Comparison of ENCODE assay signal across 8 cellular contexts in the genomic region with DNA sequence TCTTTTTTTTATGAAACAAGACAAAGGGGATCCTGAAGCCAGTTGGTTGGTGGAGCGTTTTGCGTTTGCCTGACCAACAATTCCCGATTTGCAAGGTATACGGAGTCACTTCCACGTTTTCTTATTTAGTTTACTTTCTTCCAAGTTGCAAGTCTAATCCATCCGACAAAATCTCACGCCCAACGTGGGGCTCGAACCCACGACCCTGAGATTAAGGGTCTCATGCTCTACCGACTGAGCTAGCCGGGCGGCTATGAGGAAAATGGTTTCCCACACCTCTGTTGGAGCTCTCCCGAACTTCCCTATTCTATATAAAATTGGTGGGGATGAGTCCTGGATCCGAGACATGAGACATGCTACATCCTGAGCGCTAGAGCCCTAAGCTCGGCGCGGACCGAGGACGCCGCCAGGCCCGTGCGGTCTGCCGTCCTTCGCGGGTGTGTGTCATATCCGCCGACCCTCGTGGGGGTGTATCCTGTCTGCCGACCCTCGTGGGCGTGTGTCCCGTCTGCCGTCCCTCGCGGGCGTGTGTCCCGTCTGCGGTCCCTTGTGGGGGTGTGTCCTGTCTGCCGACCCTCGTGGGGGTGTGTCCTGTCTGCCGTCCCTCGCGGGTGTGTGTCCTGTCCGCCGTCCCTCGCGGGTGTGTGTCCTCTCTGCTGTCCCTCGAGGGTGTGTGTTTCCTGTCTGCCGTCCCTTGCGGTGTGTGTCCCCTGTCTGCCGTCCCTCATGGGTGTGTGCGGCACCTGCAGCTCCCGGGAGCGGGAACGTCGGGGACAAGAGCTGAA. TPM values are rescaled to one million over a fixed set of nuclear protein-coding genes. Genes with fewer than 3 reads are reported as not detected.
DNase-seq lines count a peak whose midpoint lies in the region; ATAC-seq, FAIRE-seq and TF ChIP-seq lines count a peak whose summit lies in the region.

No MANE protein-coding gene starts in this region.

- no peak overlapping the region for H2BK5ac ChIP-seq in neuronal stem cell (ENCODE audit: low read length)

- H3K9ac ChIP-seq in neuronal stem cell (ENCODE audit: low read depth, low read length, poor library complexity): peak overlapping the region; percentile 95

- BruUV-seq in Panc1 (replicated peaks; lab: Mats Ljungman, UMichigan): no TSS peak

- in situ Hi-C loops in KBM-7 (cut with MboI; ENCODE audit: low pct_unique_long_range_greater_than_20kb, low sequenced_read_pairs) (no loop called here), Panc1 (cut with HindIII; ENCODE audit: low pct_unique_long_range_greater_than_20kb, low sequenced_read_pairs) (no loop called here)

- H2AK5ac ChIP-seq in neuronal stem cell (ENCODE audit: low read depth, low read length): peak overlapping the region; percentile 95

- FAIRE-seq in urothelium cell line (lab: Jason Lieb, UNC): peak; percentile 27

- no peaks in the 10 kb centered on the region for H3K9me3 ChIP-seq in Panc1 (ENCODE audit: control insufficient read depth, insufficient read depth, low read depth, low read length)
- H3K9me3 ChIP-seq in neuronal stem cell (replicated peaks in 1 of 2; ENCODE audit: control insufficient read depth in 2 of 2, insufficient read depth in 1 of 2, low read depth in 1 of 2, low read length in 2 of 2): peaks cover 0 to 2% of the 10 kb centered on the region in 2 donors

- H3K27ac ChIP-seq in Panc1 (ENCODE audit: low read length): peak overlapping the region; percentile 79
- H3K27ac ChIP-seq in foreskin keratinocyte: peak overlapping the region; percentile 95
- H3K27ac ChIP-seq in neuronal stem cell (replicated peaks; ENCODE audit: low read length): no peak overlapping the region

- H3K36me3 ChIP-seq in Panc1 (ENCODE audit: control insufficient read depth, insufficient read depth, low read length) (no peaks in the 10 kb centered on the region), neuronal stem cell (replicated peaks in 1 of 2; ENCODE audit: control insufficient read depth in 2 of 2, insufficient read depth in 2 of 2, low read length in 2 of 2) (no peaks in the 10 kb centered on the region)

- ATAC-seq in Panc1 (peak; percentile 52), foreskin keratinocyte (peak; percentile 51), HG02884 (IDR thresholded peaks at IDR 0.05; ENCODE audit: unreplicated experiment) (no peak)

- H3K27me3 ChIP-seq in Panc1 (ENCODE audit: control insufficient read depth, insufficient read depth, low read length) (no peaks in the 10 kb centered on the region), foreskin keratinocyte (no peaks in the 10 kb centered on the region), neuronal stem cell (ENCODE audit: control insufficient read depth in 3 of 3, insufficient read depth in 3 of 3, low read depth in 1 of 3, low read length in 3 of 3) (peaks cover 0 to 15% (median 2%) of the 10 kb centered on the region in 3 experiments)

- H4K91ac ChIP-seq in neuronal stem cell (ENCODE audit: low read depth, low read length, poor library complexity): no peak overlapping the region

- WGBS in neuronal stem cell (ENCODE audit: extremely low coverage in 2 of 2, insufficient read length in 2 of 2, insufficient replicate concordance in 1 of 2), 2 donors: no CpG with 5 or more reads among the region's 58 CpGs

- POLR2A ChIA-PET in Panc1 (lab: Charles Lee): no interaction called here

- peak overlapping the region; percentile 97 for H3K14ac ChIP-seq in neuronal stem cell (ENCODE audit: low read length)

- peak overlapping the region; percentile 94 for H3K4me2 ChIP-seq in neuronal stem cell (ENCODE audit: insufficient read depth, low read length, poor library complexity, severe bottlenecking)

- H3K18ac ChIP-seq in neuronal stem cell (ENCODE audit: low read length): peak overlapping the region; percentile 90

- H2BK15ac ChIP-seq in neuronal stem cell (ENCODE audit: low read length): peak overlapping the region; percentile 49

- H3K4me3 ChIP-seq in Panc1 (ENCODE audit: low read depth in 2 of 2, low read length in 2 of 2) (peak overlapping the region; percentile 76 to 84), neuronal stem cell (ENCODE audit: low read length in 2 of 2) (peak overlapping the region; percentile 53 to 97)

- peak overlapping the region; percentile 65 for H4K8ac ChIP-seq in neuronal stem cell (ENCODE audit: low read depth, low read length)

- DNase-seq in COLO668 (lab: John Stamatoyannopoulos, UW; ENCODE audit: unreplicated experiment): peak; percentile 76
- peak; percentile 94 for DNase-seq in KBM-7
- DNase-seq in Panc1 (ENCODE audit: low read depth, low spot score): peak; percentile 99
- DNase-seq in activated gamma-delta T cell treated with Interleukin-2 at 50 U/mL for 16 hours: peak; percentile 64
- peak; percentile 93 to 97 for DNase-seq in foreskin keratinocyte
- peak; percentile 77 for DNase-seq in neuronal stem cell (ENCODE audit: low spot score)
- DNase-seq in urothelium cell line (ENCODE audit: low spot score): peak; percentile 68

- peak overlapping the region; percentile 98 for H3K23ac ChIP-seq in neuronal stem cell (ENCODE audit: low read depth, low read length, poor library complexity)

- H3K79me1 ChIP-seq in neuronal stem cell (ENCODE audit: low read depth, low read length): no peaks in the 10 kb centered on the region

- TF ChIP-seq CTCF in Panc1 (IDR thresholded peaks at IDR 0.05) (no peak), foreskin keratinocyte (conservative IDR thresholded peaks at IDR 0.05) (no peak)

- peak overlapping the region; percentile 37 for H3K4ac ChIP-seq in neuronal stem cell (ENCODE audit: low read length)

- intact Hi-C loops in Panc1 (cut with micrococcal nuclease; ENCODE audit: unreplicated experiment): no loop called here

- CTCF ChIA-PET in Panc1 (lab: Charles Lee): interaction anchor here (0.5 to 0.9 kb wide), 3 partner anchors 9 to 848 kb away, joined by 3 to 11 read pairs (median 4); no protein-coding TSS in a partner anchor

- H2BK12ac ChIP-seq in neuronal stem cell (ENCODE audit: low read length): peak overlapping the region; percentile 22

- H3K4me1 ChIP-seq in Panc1 (ENCODE audit: control insufficient read depth, insufficient read depth, low read length): 0 out of 2 replicates have a peak, but pooled peaks cover 3% of the 10 kb centered on the region
- H3K4me1 ChIP-seq in foreskin keratinocyte: no peaks in the 10 kb centered on the region
- H3K4me1 ChIP-seq in neuronal stem cell (ENCODE audit: control insufficient read depth in 2 of 2, insufficient read depth in 1 of 2, low read depth in 1 of 2, low read length in 2 of 2): peaks cover 5 to 8% of the 10 kb centered on the region in 2 donors

- H2AFZ ChIP-seq in neuronal stem cell (ENCODE audit: low read length): peak overlapping the region; percentile 99

- peak overlapping the region; percentile 61 for H2BK120ac ChIP-seq in neuronal stem cell (ENCODE audit: low read depth, low read length)

RNA-seq across cellular contexts. Expression of a gene that starts 22.6 kb away (rescaled TPM):
- 12.3 TPM for total RNA-seq in Panc1 (2021; ENCODE audit: unreplicated experiment)
- 19.1 TPM for polyA plus RNA-seq in Panc1 (2012; ENCODE audit: insufficient read length)
- total RNA-seq in foreskin keratinocyte: 4.4 and 5.4 TPM in 2 replicates
- polyA plus RNA-seq in foreskin keratinocyte: 5.7 and 6.5 TPM in 2 replicates
- polyA plus RNA-seq in neuronal stem cell (2013, experiment 1 of 2): 8.2 TPM
- 7.9 TPM for polyA plus RNA-seq in neuronal stem cell (2013, experiment 2 of 2)

RNA-seq across cellular contexts. Expression of a gene that starts 30.6 kb away (rescaled TPM):
- total RNA-seq in Panc1 (2021; ENCODE audit: unreplicated experiment) (0.26 TPM), foreskin keratinocyte (0.25 and 0.44 TPM in 2 replicates)
- polyA plus RNA-seq in Panc1 (2012; ENCODE audit: insufficient read length): 0.63 TPM
- polyA plus RNA-seq in foreskin keratinocyte: 0.07 TPM in 1 of 2 replicates, not detected in the other
- 0.21 TPM for polyA plus RNA-seq in neuronal stem cell (2013, experiment 1 of 2)
- 0.10 TPM for polyA plus RNA-seq in neuronal stem cell (2013, experiment 2 of 2)

RNA-seq across cellular contexts. Expression of a gene that starts 45.0 kb away (rescaled TPM):
- total RNA-seq in Panc1 (2021; ENCODE audit: unreplicated experiment) (18.3 TPM), foreskin keratinocyte (16.7 and 17.2 TPM in 2 replicates)
- 28.2 TPM for polyA plus RNA-seq in Panc1 (2012; ENCODE audit: insufficient read length)
- 17.0 and 19.1 TPM in 2 replicates for polyA plus RNA-seq in foreskin keratinocyte
- 10.4 TPM for polyA plus RNA-seq in neuronal stem cell (2013, experiment 1 of 2)
- 9.9 TPM for polyA plus RNA-seq in neuronal stem cell (2013, experiment 2 of 2)

RNA-seq across cellular contexts. Expression of a gene that starts 58.3 kb away (rescaled TPM):
- total RNA-seq in Panc1 (2021; ENCODE audit: unreplicated experiment) (0.21 TPM), foreskin keratinocyte (not detected in 2 replicates)
- polyA plus RNA-seq in Panc1 (2012; ENCODE audit: insufficient read length): not detected
- polyA plus RNA-seq in foreskin keratinocyte: not detected in 2 replicates
- polyA plus RNA-seq in neuronal stem cell (2013, experiment 1 of 2): 1.1 TPM
- polyA plus RNA-seq in neuronal stem cell (2013, experiment 2 of 2): 1.1 TPM
